ENCODE assay signal across 1 cellular context in the genomic region with DNA sequence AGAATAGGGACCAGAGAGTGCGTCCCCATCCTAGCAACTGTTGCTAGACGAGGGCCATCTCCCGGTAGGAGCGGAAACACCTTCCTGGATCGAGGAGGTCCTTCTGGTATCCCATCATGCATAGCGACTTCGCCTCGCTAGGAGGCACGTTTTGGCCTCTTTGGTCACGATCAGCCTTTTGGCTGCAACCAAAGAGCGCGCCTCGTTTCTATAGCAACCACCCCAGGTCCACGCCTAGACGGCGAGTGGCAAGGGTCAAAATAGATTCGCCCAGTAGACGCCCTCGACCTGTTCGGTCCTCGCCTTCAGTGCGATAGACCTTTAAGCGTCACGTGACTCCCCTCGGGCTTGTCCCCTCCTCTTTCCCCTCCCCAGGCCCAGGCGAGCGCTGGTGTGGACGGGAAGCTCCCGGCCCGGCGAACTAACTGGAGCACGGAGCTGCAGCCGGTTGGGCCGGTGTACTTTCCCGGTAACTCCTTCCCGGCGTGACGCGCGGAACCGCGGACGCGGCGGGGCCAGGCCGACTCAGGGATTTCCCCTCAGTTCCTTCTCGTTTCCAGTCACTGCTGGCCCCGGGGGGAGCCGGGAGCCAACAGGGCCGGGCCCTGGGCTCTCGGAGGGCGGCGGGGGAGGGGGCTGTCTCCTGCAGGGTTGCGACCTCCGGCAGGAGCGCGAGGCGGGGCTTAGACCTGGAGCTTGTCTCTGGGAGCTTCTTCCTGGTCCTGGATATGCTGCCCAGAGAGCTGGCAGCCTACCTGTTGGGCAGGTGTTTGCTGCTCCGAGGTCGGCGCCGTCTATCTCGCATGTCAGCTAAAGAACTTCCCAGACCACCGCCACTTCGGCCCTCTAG.
TF ChIP-seq lines count a peak whose summit lies in the region.

A gene (plus strand): TSS at position 359 of the 850 bp plus-strand sequence. CDS start 2,258 bp downstream, outside the sequence.

TF ChIP-seq in HepG2, 621 proteins besides CTCF, POLR2A, EP300 and RAD21 (continued from another document and continues in another):
- TF ChIP-seq, protein P1, sequence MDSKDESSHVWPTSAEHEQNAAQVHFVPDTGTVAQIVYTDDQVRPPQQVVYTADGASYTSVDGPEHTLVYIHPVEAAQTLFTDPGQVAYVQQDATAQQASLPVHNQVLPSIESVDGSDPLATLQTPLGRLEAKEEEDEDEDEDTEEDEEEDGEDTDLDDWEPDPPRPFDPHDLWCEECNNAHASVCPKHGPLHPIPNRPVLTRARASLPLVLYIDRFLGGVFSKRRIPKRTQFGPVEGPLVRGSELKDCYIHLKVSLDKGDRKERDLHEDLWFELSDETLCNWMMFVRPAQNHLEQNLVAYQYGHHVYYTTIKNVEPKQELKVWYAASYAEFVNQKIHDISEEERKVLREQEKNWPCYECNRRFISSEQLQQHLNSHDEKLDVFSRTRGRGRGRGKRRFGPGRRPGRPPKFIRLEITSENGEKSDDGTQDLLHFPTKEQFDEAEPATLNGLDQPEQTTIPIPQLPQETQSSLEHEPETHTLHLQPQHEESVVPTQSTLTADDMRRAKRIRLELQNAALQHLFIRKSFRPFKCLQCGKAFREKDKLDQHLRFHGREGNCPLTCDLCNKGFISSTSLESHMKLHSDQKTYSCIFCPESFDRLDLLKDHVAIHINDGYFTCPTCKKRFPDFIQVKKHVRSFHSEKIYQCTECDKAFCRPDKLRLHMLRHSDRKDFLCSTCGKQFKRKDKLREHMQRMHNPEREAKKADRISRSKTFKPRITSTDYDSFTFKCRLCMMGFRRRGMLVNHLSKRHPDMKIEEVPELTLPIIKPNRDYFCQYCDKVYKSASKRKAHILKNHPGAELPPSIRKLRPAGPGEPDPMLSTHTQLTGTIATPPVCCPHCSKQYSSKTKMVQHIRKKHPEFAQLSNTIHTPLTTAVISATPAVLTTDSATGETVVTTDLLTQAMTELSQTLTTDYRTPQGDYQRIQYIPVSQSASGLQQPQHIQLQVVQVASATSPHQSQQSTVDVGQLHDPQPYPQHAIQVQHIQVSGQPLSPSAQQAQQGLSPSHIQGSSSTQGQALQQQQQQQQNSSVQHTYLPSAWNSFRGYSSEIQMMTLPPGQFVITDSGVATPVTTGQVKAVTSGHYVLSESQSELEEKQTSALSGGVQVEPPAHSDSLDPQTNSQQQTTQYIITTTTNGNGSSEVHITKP (CRISPR knock-in tag; IDR thresholded peaks at IDR 0.05; ENCODE audit: low read depth) = peak; percentile 51; the same call in 1 of the 2 replicates
- 0 out of 2 replicates have a peak, but pooled peaks have one; percentile 50 for TF ChIP-seq ZNF816 (CRISPR knock-in tag; IDR thresholded peaks at IDR 0.05; ENCODE audit: borderline replicate concordance)
- peak; percentile 69; the same call in 1 of the 2 replicates for TF ChIP-seq ZNF891 (CRISPR knock-in tag; IDR thresholded peaks at IDR 0.05)
- TF ChIP-seq, protein P2, sequence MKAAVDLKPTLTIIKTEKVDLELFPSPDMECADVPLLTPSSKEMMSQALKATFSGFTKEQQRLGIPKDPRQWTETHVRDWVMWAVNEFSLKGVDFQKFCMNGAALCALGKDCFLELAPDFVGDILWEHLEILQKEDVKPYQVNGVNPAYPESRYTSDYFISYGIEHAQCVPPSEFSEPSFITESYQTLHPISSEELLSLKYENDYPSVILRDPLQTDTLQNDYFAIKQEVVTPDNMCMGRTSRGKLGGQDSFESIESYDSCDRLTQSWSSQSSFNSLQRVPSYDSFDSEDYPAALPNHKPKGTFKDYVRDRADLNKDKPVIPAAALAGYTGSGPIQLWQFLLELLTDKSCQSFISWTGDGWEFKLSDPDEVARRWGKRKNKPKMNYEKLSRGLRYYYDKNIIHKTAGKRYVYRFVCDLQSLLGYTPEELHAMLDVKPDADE (CRISPR knock-in tag; IDR thresholded peaks at IDR 0.05) = no peak
- peak; percentile 66 for TF ChIP-seq KDM3A (CRISPR knock-in tag; IDR thresholded peaks at IDR 0.05; ENCODE audit: low read depth)
- TF ChIP-seq ZNF839 (CRISPR knock-in tag; IDR thresholded peaks at IDR 0.05; ENCODE audit: borderline replicate concordance) = no peak; the same call in 1 of the 2 replicates
- TF ChIP-seq THYN1 (CRISPR knock-in tag; IDR thresholded peaks at IDR 0.05; ENCODE audit: borderline replicate concordance, low read depth) = no peak
- TF ChIP-seq ZC3H13 (CRISPR knock-in tag; IDR thresholded peaks at IDR 0.05) = no peak
- no peak for TF ChIP-seq NCOA5 (CRISPR knock-in tag; IDR thresholded peaks at IDR 0.05)
- TF ChIP-seq GATAD2A (CRISPR knock-in tag; IDR thresholded peaks at IDR 0.05) = peak; percentile 58; the same call in 1 of the 2 replicates
- TF ChIP-seq ZFX (CRISPR knock-in tag; IDR thresholded peaks at IDR 0.05; ENCODE audit: low read depth) = peak; percentile 98
- peak; percentile 90 for TF ChIP-seq GTF2F1 (IDR thresholded peaks at IDR 0.05; ENCODE audit: low read length)
- TF ChIP-seq KLF6 (CRISPR knock-in tag; IDR thresholded peaks at IDR 0.05) = no peak
- TF ChIP-seq, protein P3, sequence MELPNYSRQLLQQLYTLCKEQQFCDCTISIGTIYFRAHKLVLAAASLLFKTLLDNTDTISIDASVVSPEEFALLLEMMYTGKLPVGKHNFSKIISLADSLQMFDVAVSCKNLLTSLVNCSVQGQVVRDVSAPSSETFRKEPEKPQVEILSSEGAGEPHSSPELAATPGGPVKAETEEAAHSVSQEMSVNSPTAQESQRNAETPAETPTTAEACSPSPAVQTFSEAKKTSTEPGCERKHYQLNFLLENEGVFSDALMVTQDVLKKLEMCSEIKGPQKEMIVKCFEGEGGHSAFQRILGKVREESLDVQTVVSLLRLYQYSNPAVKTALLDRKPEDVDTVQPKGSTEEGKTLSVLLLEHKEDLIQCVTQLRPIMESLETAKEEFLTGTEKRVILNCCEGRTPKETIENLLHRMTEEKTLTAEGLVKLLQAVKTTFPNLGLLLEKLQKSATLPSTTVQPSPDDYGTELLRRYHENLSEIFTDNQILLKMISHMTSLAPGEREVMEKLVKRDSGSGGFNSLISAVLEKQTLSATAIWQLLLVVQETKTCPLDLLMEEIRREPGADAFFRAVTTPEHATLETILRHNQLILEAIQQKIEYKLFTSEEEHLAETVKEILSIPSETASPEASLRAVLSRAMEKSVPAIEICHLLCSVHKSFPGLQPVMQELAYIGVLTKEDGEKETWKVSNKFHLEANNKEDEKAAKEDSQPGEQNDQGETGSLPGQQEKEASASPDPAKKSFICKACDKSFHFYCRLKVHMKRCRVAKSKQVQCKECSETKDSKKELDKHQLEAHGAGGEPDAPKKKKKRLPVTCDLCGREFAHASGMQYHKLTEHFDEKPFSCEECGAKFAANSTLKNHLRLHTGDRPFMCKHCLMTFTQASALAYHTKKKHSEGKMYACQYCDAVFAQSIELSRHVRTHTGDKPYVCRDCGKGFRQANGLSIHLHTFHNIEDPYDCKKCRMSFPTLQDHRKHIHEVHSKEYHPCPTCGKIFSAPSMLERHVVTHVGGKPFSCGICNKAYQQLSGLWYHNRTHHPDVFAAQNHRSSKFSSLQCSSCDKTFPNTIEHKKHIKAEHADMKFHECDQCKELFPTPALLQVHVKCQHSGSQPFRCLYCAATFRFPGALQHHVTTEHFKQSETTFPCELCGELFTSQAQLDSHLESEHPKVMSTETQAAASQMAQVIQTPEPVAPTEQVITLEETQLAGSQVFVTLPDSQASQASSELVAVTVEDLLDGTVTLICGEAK (IDR thresholded peaks at IDR 0.05) = no peak
- TF ChIP-seq, protein P3 (CRISPR knock-in tag; IDR thresholded peaks at IDR 0.05) = peak; percentile 65; the same call in 1 of the 2 replicates
- TF ChIP-seq, protein P4, sequence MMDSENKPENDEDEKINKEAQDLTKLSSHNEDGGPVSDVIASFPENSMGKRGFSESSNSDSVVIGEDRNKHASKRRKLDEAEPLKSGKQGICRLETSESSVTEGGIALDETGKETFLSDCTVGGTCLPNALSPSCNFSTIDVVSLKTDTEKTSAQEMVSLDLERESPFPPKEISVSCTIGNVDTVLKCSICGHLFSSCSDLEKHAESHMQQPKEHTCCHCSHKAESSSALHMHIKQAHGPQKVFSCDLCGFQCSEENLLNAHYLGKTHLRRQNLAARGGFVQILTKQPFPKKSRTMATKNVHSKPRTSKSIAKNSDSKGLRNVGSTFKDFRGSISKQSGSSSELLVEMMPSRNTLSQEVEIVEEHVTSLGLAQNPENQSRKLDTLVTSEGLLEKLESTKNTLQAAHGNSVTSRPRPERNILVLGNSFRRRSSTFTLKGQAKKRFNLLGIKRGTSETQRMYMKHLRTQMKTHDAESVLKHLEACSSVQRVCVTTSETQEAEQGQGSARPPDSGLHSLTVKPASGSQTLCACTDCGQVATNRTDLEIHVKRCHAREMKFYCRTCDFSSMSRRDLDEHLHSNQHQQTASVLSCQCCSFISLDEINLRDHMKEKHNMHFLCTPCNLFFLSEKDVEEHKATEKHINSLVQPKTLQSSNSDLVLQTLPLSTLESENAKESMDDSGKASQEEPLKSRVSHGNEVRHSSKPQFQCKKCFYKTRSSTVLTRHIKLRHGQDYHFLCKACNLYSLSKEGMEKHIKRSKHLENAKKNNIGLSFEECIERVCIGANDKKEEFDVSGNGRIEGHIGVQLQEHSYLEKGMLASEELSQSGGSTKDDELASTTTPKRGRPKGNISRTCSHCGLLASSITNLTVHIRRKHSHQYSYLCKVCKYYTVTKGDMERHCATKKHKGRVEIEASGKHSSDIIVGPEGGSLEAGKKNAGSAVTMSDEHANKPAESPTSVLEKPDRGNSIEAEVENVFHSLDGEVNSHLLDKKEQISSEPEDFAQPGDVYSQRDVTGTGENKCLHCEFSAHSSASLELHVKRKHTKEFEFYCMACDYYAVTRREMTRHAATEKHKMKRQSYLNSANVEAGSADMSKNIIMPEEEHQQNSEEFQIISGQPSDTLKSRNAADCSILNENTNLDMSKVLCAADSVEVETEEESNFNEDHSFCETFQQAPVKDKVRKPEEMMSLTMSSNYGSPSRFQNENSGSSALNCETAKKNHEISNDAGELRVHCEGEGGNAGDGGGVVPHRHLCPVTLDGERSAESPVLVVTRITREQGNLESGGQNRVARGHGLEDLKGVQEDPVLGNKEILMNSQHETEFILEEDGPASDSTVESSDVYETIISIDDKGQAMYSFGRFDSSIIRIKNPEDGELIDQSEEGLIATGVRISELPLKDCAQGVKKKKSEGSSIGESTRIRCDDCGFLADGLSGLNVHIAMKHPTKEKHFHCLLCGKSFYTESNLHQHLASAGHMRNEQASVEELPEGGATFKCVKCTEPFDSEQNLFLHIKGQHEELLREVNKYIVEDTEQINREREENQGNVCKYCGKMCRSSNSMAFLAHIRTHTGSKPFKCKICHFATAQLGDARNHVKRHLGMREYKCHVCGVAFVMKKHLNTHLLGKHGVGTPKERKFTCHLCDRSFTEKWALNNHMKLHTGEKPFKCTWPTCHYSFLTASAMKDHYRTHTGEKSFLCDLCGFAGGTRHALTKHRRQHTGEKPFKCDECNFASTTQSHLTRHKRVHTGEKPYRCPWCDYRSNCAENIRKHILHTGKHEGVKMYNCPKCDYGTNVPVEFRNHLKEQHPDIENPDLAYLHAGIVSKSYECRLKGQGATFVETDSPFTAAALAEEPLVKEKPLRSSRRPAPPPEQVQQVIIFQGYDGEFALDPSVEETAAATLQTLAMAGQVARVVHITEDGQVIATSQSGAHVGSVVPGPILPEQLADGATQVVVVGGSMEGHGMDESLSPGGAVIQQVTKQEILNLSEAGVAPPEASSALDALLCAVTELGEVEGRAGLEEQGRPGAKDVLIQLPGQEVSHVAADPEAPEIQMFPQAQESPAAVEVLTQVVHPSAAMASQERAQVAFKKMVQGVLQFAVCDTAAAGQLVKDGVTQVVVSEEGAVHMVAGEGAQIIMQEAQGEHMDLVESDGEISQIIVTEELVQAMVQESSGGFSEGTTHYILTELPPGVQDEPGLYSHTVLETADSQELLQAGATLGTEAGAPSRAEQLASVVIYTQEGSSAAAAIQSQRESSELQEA (CRISPR knock-in tag; IDR thresholded peaks at IDR 0.05; ENCODE audit: not compliant biosample characterization) = peak; percentile 76
- peak; percentile 86; the same call in 1 of the 2 replicates for TF ChIP-seq KLF12 (CRISPR knock-in tag; IDR thresholded peaks at IDR 0.05; ENCODE audit: borderline replicate concordance)
- no peak for TF ChIP-seq BRCA1 (CRISPR knock-in tag; IDR thresholded peaks at IDR 0.05)
- no peak for TF ChIP-seq ZBTB42 (CRISPR knock-in tag; IDR thresholded peaks at IDR 0.05)
- peak; percentile 76 for TF ChIP-seq FOXA3 (CRISPR knock-in tag; IDR thresholded peaks at IDR 0.05)
- TF ChIP-seq, protein P5, sequence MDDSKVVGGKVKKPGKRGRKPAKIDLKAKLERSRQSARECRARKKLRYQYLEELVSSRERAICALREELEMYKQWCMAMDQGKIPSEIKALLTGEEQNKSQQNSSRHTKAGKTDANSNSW (CRISPR knock-in tag; IDR thresholded peaks at IDR 0.05; ENCODE audit: borderline replicate concordance) = no peak
- peak; percentile 66; the same call in 1 of the 2 replicates for TF ChIP-seq ZNF225 (CRISPR knock-in tag; IDR thresholded peaks at IDR 0.05)
- no peak for TF ChIP-seq ZNF235 (CRISPR knock-in tag; IDR thresholded peaks at IDR 0.05; ENCODE audit: borderline replicate concordance)
- no peak for TF ChIP-seq RFX5 (IDR thresholded peaks at IDR 0.05; ENCODE audit: low read depth, low read length)
- TF ChIP-seq, protein P6, sequence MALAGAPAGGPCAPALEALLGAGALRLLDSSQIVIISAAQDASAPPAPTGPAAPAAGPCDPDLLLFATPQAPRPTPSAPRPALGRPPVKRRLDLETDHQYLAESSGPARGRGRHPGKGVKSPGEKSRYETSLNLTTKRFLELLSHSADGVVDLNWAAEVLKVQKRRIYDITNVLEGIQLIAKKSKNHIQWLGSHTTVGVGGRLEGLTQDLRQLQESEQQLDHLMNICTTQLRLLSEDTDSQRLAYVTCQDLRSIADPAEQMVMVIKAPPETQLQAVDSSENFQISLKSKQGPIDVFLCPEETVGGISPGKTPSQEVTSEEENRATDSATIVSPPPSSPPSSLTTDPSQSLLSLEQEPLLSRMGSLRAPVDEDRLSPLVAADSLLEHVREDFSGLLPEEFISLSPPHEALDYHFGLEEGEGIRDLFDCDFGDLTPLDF (CRISPR knock-in tag; IDR thresholded peaks at IDR 0.05) = no peak
- peak; percentile 37; the same call in 1 of the 2 replicates for TF ChIP-seq ZNF775 (CRISPR knock-in tag; IDR thresholded peaks at IDR 0.05; ENCODE audit: borderline replicate concordance)
- TF ChIP-seq ZBTB7A (CRISPR knock-in tag; IDR thresholded peaks at IDR 0.05) = no peak
